ENCODE assay signal across 1 cellular context in the genomic region with DNA sequence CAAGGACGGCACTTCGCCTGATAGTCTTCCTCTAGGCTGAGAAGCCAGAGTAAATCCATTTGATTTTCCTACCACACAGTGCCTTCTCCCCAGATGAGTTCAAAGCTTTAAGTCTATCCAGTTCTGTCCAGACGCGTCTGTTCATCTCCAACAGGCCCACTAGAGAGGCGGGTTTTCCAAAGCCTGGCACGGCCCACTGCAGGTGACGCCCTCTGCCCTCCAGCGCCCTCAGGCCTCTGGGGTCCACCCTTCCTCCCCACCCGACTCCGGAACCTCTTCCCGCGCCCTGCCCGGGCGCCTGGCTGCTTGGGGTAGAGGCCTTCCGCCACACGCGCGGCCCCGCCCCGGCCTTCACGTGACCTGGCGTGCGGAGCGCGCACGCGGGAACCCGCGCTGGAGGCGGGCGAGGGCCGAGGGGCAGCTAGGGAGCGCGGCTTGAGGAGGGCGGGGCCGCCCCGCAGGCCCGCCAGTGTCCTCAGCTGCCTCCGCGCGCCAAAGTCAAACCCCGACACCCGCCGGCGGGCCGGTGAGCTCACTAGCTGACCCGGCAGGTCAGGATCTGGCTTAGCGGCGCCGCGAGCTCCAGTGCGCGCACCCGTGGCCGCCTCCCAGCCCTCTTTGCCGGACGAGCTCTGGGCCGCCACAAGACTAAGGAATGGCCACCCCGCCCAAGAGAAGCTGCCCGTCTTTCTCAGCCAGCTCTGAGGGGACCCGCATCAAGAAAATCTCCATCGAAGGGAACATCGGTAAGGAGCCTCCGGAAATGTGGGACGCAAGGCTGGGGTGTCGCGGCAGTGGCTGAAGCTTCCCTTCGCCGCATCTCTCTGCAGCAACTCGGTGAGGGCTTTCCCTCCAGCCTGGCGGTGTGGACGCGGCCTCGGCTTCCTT.
TF ChIP-seq lines count a peak whose summit lies in the region.

A gene (plus strand): TSS at position 469 of the 888 bp plus-strand sequence. CDS start 187 bp downstream, at position 656.

TF ChIP-seq in WTC11, 78 proteins besides CTCF, POLR2A, EP300 and RAD21 (continued from another document and continues in another):
- TF ChIP-seq, protein P1, sequence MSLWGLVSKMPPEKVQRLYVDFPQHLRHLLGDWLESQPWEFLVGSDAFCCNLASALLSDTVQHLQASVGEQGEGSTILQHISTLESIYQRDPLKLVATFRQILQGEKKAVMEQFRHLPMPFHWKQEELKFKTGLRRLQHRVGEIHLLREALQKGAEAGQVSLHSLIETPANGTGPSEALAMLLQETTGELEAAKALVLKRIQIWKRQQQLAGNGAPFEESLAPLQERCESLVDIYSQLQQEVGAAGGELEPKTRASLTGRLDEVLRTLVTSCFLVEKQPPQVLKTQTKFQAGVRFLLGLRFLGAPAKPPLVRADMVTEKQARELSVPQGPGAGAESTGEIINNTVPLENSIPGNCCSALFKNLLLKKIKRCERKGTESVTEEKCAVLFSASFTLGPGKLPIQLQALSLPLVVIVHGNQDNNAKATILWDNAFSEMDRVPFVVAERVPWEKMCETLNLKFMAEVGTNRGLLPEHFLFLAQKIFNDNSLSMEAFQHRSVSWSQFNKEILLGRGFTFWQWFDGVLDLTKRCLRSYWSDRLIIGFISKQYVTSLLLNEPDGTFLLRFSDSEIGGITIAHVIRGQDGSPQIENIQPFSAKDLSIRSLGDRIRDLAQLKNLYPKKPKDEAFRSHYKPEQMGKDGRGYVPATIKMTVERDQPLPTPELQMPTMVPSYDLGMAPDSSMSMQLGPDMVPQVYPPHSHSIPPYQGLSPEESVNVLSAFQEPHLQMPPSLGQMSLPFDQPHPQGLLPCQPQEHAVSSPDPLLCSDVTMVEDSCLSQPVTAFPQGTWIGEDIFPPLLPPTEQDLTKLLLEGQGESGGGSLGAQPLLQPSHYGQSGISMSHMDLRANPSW (CRISPR knock-in tag; conservative IDR thresholded peaks at IDR 0.05; ENCODE audit: low read depth) = no peak
- TF ChIP-seq, protein P2, sequence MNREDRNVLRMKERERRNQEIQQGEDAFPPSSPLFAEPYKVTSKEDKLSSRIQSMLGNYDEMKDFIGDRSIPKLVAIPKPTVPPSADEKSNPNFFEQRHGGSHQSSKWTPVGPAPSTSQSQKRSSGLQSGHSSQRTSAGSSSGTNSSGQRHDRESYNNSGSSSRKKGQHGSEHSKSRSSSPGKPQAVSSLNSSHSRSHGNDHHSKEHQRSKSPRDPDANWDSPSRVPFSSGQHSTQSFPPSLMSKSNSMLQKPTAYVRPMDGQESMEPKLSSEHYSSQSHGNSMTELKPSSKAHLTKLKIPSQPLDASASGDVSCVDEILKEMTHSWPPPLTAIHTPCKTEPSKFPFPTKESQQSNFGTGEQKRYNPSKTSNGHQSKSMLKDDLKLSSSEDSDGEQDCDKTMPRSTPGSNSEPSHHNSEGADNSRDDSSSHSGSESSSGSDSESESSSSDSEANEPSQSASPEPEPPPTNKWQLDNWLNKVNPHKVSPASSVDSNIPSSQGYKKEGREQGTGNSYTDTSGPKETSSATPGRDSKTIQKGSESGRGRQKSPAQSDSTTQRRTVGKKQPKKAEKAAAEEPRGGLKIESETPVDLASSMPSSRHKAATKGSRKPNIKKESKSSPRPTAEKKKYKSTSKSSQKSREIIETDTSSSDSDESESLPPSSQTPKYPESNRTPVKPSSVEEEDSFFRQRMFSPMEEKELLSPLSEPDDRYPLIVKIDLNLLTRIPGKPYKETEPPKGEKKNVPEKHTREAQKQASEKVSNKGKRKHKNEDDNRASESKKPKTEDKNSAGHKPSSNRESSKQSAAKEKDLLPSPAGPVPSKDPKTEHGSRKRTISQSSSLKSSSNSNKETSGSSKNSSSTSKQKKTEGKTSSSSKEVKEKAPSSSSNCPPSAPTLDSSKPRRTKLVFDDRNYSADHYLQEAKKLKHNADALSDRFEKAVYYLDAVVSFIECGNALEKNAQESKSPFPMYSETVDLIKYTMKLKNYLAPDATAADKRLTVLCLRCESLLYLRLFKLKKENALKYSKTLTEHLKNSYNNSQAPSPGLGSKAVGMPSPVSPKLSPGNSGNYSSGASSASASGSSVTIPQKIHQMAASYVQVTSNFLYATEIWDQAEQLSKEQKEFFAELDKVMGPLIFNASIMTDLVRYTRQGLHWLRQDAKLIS (CRISPR knock-in tag; IDR thresholded peaks at IDR 0.05; ENCODE audit: borderline replicate concordance) = no peak; the same call in 1 of the 2 replicates
- TF ChIP-seq, protein P3, sequence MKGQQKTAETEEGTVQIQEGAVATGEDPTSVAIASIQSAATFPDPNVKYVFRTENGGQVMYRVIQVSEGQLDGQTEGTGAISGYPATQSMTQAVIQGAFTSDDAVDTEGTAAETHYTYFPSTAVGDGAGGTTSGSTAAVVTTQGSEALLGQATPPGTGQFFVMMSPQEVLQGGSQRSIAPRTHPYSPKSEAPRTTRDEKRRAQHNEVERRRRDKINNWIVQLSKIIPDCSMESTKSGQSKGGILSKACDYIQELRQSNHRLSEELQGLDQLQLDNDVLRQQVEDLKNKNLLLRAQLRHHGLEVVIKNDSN (CRISPR knock-in tag; IDR thresholded peaks at IDR 0.05) = peak; percentile 96
- TF ChIP-seq, protein P4, sequence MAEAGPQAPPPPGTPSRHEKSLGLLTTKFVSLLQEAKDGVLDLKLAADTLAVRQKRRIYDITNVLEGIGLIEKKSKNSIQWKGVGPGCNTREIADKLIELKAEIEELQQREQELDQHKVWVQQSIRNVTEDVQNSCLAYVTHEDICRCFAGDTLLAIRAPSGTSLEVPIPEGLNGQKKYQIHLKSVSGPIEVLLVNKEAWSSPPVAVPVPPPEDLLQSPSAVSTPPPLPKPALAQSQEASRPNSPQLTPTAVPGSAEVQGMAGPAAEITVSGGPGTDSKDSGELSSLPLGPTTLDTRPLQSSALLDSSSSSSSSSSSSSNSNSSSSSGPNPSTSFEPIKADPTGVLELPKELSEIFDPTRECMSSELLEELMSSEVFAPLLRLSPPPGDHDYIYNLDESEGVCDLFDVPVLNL (CRISPR knock-in tag; IDR thresholded peaks at IDR 0.05; ENCODE audit: borderline replicate concordance, low read depth) = 0 out of 2 replicates have a peak, but pooled peaks have one; percentile 21
- TF ChIP-seq TCF7 (CRISPR knock-in tag; IDR thresholded peaks at IDR 0.05; ENCODE audit: low read depth) = 0 out of 2 replicates have a peak, but pooled peaks have one; percentile 75
- no peak for TF ChIP-seq ZNF416 (CRISPR knock-in tag; IDR thresholded peaks at IDR 0.05)
- TF ChIP-seq, protein P5, sequence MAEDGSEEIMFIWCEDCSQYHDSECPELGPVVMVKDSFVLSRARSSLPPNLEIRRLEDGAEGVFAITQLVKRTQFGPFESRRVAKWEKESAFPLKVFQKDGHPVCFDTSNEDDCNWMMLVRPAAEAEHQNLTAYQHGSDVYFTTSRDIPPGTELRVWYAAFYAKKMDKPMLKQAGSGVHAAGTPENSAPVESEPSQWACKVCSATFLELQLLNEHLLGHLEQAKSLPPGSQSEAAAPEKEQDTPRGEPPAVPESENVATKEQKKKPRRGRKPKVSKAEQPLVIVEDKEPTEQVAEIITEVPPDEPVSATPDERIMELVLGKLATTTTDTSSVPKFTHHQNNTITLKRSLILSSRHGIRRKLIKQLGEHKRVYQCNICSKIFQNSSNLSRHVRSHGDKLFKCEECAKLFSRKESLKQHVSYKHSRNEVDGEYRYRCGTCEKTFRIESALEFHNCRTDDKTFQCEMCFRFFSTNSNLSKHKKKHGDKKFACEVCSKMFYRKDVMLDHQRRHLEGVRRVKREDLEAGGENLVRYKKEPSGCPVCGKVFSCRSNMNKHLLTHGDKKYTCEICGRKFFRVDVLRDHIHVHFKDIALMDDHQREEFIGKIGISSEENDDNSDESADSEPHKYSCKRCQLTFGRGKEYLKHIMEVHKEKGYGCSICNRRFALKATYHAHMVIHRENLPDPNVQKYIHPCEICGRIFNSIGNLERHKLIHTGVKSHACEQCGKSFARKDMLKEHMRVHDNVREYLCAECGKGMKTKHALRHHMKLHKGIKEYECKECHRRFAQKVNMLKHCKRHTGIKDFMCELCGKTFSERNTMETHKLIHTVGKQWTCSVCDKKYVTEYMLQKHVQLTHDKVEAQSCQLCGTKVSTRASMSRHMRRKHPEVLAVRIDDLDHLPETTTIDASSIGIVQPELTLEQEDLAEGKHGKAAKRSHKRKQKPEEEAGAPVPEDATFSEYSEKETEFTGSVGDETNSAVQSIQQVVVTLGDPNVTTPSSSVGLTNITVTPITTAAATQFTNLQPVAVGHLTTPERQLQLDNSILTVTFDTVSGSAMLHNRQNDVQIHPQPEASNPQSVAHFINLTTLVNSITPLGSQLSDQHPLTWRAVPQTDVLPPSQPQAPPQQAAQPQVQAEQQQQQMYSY (CRISPR knock-in tag; IDR thresholded peaks at IDR 0.05) = no peak
- TF ChIP-seq ZNF138 (CRISPR knock-in tag; conservative IDR thresholded peaks at IDR 0.05) = 0 out of 2 replicates have a peak, but pooled peaks have one; percentile 69
- TF ChIP-seq, protein P6, sequence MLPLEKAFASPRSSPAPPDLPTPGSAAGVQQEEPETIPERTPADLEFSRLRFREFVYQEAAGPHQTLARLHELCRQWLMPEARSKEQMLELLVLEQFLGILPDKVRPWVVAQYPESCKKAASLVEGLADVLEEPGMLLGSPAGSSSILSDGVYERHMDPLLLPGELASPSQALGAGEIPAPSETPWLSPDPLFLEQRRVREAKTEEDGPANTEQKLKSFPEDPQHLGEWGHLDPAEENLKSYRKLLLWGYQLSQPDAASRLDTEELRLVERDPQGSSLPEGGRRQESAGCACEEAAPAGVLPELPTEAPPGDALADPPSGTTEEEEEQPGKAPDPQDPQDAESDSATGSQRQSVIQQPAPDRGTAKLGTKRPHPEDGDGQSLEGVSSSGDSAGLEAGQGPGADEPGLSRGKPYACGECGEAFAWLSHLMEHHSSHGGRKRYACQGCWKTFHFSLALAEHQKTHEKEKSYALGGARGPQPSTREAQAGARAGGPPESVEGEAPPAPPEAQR (CRISPR knock-in tag; IDR thresholded peaks at IDR 0.05) = no peak
- no peak for TF ChIP-seq SMAD4 (CRISPR knock-in tag; IDR thresholded peaks at IDR 0.05)
- TF ChIP-seq ZNF396 (CRISPR knock-in tag; IDR thresholded peaks at IDR 0.05; ENCODE audit: borderline replicate concordance) = no peak
- TF ChIP-seq ZNF121 (CRISPR knock-in tag; IDR thresholded peaks at IDR 0.05) = peak; percentile 40; the same call in 1 of the 2 replicates
- no peak for TF ChIP-seq NR1H2 (CRISPR knock-in tag; IDR thresholded peaks at IDR 0.05)
- no peak for TF ChIP-seq GTF2I (CRISPR knock-in tag; conservative IDR thresholded peaks at IDR 0.05)
- peak; percentile 73; the same call in 1 of the 2 replicates for TF ChIP-seq ESRRA (CRISPR knock-in tag; IDR thresholded peaks at IDR 0.05; ENCODE audit: borderline replicate concordance)
- TF ChIP-seq CREB1 (CRISPR knock-in tag; IDR thresholded peaks at IDR 0.05) = no peak
- TF ChIP-seq ZNF219 (CRISPR knock-in tag; IDR thresholded peaks at IDR 0.05; ENCODE audit: borderline replicate concordance) = no peak
- TF ChIP-seq EMX1 (CRISPR knock-in tag; IDR thresholded peaks at IDR 0.05) = no peak
- no peak for TF ChIP-seq RORB (CRISPR knock-in tag; IDR thresholded peaks at IDR 0.05)
- TF ChIP-seq GABPB1 (CRISPR knock-in tag; IDR thresholded peaks at IDR 0.05) = peak; percentile 71
- TF ChIP-seq IRF2 (CRISPR knock-in tag; IDR thresholded peaks at IDR 0.05; ENCODE audit: borderline replicate concordance, low read depth) = no peak
- TF ChIP-seq, protein P7, sequence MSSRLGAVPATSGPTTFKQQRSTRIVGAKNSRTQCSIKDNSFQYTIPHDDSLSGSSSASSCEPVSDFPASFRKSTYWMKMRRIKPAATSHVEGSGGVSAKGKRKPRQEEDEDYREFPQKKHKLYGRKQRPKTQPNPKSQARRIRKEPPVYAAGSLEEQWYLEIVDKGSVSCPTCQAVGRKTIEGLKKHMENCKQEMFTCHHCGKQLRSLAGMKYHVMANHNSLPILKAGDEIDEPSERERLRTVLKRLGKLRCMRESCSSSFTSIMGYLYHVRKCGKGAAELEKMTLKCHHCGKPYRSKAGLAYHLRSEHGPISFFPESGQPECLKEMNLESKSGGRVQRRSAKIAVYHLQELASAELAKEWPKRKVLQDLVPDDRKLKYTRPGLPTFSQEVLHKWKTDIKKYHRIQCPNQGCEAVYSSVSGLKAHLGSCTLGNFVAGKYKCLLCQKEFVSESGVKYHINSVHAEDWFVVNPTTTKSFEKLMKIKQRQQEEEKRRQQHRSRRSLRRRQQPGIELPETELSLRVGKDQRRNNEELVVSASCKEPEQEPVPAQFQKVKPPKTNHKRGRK (CRISPR knock-in tag; IDR thresholded peaks at IDR 0.05; ENCODE audit: borderline replicate concordance) = no peak
- TF ChIP-seq, protein P8, sequence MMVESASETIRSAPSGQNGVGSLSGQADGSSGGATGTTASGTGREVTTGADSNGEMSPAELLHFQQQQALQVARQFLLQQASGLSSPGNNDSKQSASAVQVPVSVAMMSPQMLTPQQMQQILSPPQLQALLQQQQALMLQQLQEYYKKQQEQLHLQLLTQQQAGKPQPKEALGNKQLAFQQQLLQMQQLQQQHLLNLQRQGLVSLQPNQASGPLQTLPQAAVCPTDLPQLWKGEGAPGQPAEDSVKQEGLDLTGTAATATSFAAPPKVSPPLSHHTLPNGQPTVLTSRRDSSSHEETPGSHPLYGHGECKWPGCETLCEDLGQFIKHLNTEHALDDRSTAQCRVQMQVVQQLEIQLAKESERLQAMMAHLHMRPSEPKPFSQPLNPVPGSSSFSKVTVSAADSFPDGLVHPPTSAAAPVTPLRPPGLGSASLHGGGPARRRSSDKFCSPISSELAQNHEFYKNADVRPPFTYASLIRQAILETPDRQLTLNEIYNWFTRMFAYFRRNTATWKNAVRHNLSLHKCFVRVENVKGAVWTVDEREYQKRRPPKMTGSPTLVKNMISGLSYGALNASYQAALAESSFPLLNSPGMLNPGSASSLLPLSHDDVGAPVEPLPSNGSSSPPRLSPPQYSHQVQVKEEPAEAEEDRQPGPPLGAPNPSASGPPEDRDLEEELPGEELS (CRISPR knock-in tag; IDR thresholded peaks at IDR 0.05) = peak; percentile 74; the same call in 1 of the 2 replicates
- no peak for TF ChIP-seq ZNF423 (CRISPR knock-in tag; IDR thresholded peaks at IDR 0.05)
- TF ChIP-seq NR2C2 (CRISPR knock-in tag; IDR thresholded peaks at IDR 0.05) = peak; percentile 48; the same call in 1 of the 2 replicates
- TF ChIP-seq, protein P9, sequence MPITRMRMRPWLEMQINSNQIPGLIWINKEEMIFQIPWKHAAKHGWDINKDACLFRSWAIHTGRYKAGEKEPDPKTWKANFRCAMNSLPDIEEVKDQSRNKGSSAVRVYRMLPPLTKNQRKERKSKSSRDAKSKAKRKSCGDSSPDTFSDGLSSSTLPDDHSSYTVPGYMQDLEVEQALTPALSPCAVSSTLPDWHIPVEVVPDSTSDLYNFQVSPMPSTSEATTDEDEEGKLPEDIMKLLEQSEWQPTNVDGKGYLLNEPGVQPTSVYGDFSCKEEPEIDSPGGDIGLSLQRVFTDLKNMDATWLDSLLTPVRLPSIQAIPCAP (CRISPR knock-in tag; IDR thresholded peaks at IDR 0.05) = no peak
- TF ChIP-seq FOXP1 (CRISPR knock-in tag; IDR thresholded peaks at IDR 0.05; ENCODE audit: borderline replicate concordance) = peak; percentile 35; the same call in 1 of the 2 replicates
- peak; percentile 62; the same call in 1 of the 2 replicates for TF ChIP-seq ELF4 (CRISPR knock-in tag; IDR thresholded peaks at IDR 0.05; ENCODE audit: low read depth)
- TF ChIP-seq, protein P10, sequence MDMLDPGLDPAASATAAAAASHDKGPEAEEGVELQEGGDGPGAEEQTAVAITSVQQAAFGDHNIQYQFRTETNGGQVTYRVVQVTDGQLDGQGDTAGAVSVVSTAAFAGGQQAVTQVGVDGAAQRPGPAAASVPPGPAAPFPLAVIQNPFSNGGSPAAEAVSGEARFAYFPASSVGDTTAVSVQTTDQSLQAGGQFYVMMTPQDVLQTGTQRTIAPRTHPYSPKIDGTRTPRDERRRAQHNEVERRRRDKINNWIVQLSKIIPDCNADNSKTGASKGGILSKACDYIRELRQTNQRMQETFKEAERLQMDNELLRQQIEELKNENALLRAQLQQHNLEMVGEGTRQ (CRISPR knock-in tag; IDR thresholded peaks at IDR 0.05) = peak; percentile 99
